ENCODE assay signal across 22 cellular contexts in genomic region chr12:56230449-56231183, GRCh38. TPM values are rescaled to one million over a fixed set of nuclear protein-coding genes. Genes with fewer than 3 reads are reported as not detected.
DNase-seq lines count a peak whose midpoint lies in the region; ATAC-seq and TF ChIP-seq lines count a peak whose summit lies in the region.
"Had no signal": no experiment of that assay in that cellular context is flagged by ENCODE, and none has a peak within 500 bp of the region (broad histone marks: within the 10 kb centered on the region; RNA-seq: fewer than 3 reads in every experiment).

No MANE protein-coding gene starts in this region.

- CTCF ChIA-PET in activated CD8-positive, alpha-beta T cell treated with anti-CD3 and anti-CD28 coated beads, Interleukin-2, amount 10 ng/mL, durations not matched to agents 7 days and 5 days (lab: Charles Lee), result interaction anchor here (1.3 kb wide), 1 partner anchor 183 kb away, joined by 3 read pairs; no protein-coding TSS in a partner anchor

- no peak overlapping the region for H3K9ac ChIP-seq in rectal smooth muscle tissue (ENCODE audit: low read length)
- H3K9ac ChIP-seq: parathyroid adenoma had no signal

- no peaks in the 10 kb centered on the region for H3K27me3 ChIP-seq in rectal smooth muscle tissue (ENCODE audit: control insufficient read depth, insufficient read depth, low read length)

- no peak overlapping the region for H3K27ac Mint-ChIP-seq in activated CD8-positive, alpha-beta T cell treated with anti-CD3 and anti-CD28 coated beads, Interleukin-2, amount 10 ng/mL, durations not matched to agents 7 days and 5 days
- H3K27ac Mint-ChIP-seq: activated T-helper 2 cell treated with anti-CD3 and anti-CD28 coated beads, Interferon-gamma antibody, Interleukin-2, Interleukin-4, amounts not matched to agents 10 μg/mL and 5 μg/mL and 100 μg/mL, durations not matched to agents 14 hours and 24 hours and 36 hours; B cell; T-helper 1 cell treated with Interleukin-12 subunit alpha and Interleukin-12 subunit beta and Interleukin-4 antibody, amounts not matched to agents 30 μg/mL and 1 μg/mL, for 36 hours had no signal

- DNase-seq in GM10266 (ENCODE audit: extremely low spot score) (peak; percentile 7), LoVo (ENCODE audit: low spot score) (peak; percentile 18), kidney tubule cell (ENCODE audit: low spot score) (peak; percentile 19), GM20000 (ENCODE audit: low spot score) (no peak)
- no peak for DNase-seq in activated CD8-positive, alpha-beta T cell treated with anti-CD3 and anti-CD28 coated beads, Interleukin-2, amount 10 ng/mL, durations not matched to agents 7 days and 5 days
- DNase-seq: DMS 273 treated with DMSO at 0.1 percent for 48 hours, kidney glomerular epithelial cell, NCI-H146, NCI-H446, SHP77 had no signal

- TF ChIP-seq CTCF in GM10266 (IDR thresholded peaks at IDR 0.05; ENCODE audit: control insufficient read depth, insufficient read depth, low read depth, missing control alignments) (no peak), GM20000 (IDR thresholded peaks at IDR 0.05; ENCODE audit: extremely low read depth, missing control alignments) (no peak)

- no peak for ATAC-seq in HG03520 (IDR thresholded peaks at IDR 0.05; ENCODE audit: unreplicated experiment)
- ATAC-seq in activated CD8-positive, alpha-beta T cell treated with anti-CD3 and anti-CD28 coated beads, Interleukin-2, amount 10 ng/mL, durations not matched to agents 7 days and 5 days, result no peak
- ATAC-seq: activated CD4-positive, CD25-positive, alpha-beta regulatory T cell treated with anti-CD3 and anti-CD28 coated beads, Interleukin-2, amount 50 U/mL, for 24 hours had no signal

- H3K4me3 ChIP-seq in rectal smooth muscle tissue (ENCODE audit: low read length), result peak overlapping the region; percentile 63
- H3K4me3 ChIP-seq: HAP-1, skin epidermis, thoracic aorta had no signal

- POLR2A ChIA-PET in activated CD8-positive, alpha-beta T cell treated with anti-CD3 and anti-CD28 coated beads, Interleukin-2, amount 10 ng/mL, durations not matched to agents 7 days and 5 days (lab: Charles Lee), result interaction anchor here (1.0 kb wide), 1 partner anchor 8 kb away, joined by 4 read pairs; the partner anchor contains the start of gene RNF41

- H3K27me3 Mint-ChIP-seq in activated CD8-positive, alpha-beta T cell treated with anti-CD3 and anti-CD28 coated beads, Interleukin-2, amount 10 ng/mL, durations not matched to agents 7 days and 5 days (ENCODE audit: low read depth), result no peaks in the 10 kb centered on the region
- H3K27me3 Mint-ChIP-seq: B cell; central memory CD8-positive, alpha-beta T cell had no signal

- H3K4me1 Mint-ChIP-seq in activated CD8-positive, alpha-beta T cell treated with anti-CD3 and anti-CD28 coated beads, Interleukin-2, amount 10 ng/mL, durations not matched to agents 7 days and 5 days (ENCODE audit: low read depth), result peaks cover 6% of the 10 kb centered on the region

- H3K36me3 ChIP-seq in rectal smooth muscle tissue (ENCODE audit: control insufficient read depth, insufficient read depth, low read length), result no peaks in the 10 kb centered on the region
- H3K36me3 ChIP-seq: thoracic aorta had no signal

- H3K4me3 Mint-ChIP-seq in activated CD8-positive, alpha-beta T cell treated with anti-CD3 and anti-CD28 coated beads, Interleukin-2, amount 10 ng/mL, durations not matched to agents 7 days and 5 days, result no peak overlapping the region
- H3K4me3 Mint-ChIP-seq: B cell; central memory CD8-positive, alpha-beta T cell; T-helper 1 cell treated with Interleukin-12 subunit alpha and Interleukin-12 subunit beta and Interleukin-4 antibody, amounts not matched to agents 30 μg/mL and 1 μg/mL, for 36 hours had no signal

- peaks cover 15% of the 10 kb centered on the region for H3K36me3 Mint-ChIP-seq in activated CD8-positive, alpha-beta T cell treated with anti-CD3 and anti-CD28 coated beads, Interleukin-2, amount 10 ng/mL, durations not matched to agents 7 days and 5 days (ENCODE audit: low read depth)

- no peaks in the 10 kb centered on the region for H3K9me3 Mint-ChIP-seq in activated CD8-positive, alpha-beta T cell treated with anti-CD3 and anti-CD28 coated beads, Interleukin-2, amount 10 ng/mL, durations not matched to agents 7 days and 5 days (ENCODE audit: insufficient read depth)
- H3K9me3 Mint-ChIP-seq: activated T-helper 2 cell treated with anti-CD3 and anti-CD28 coated beads, Interferon-gamma antibody, Interleukin-2, Interleukin-4, amounts not matched to agents 10 μg/mL and 5 μg/mL and 100 μg/mL, durations not matched to agents 14 hours and 24 hours and 36 hours; central memory CD8-positive, alpha-beta T cell; T-helper 1 cell treated with Interleukin-12 subunit alpha and Interleukin-12 subunit beta and Interleukin-4 antibody, amounts not matched to agents 30 μg/mL and 1 μg/mL, for 36 hours had no signal

- H3K4me1 ChIP-seq in rectal smooth muscle tissue (ENCODE audit: control insufficient read depth, insufficient read depth, low read length), result no peaks in the 10 kb centered on the region
- H3K4me1 ChIP-seq: HAP-1, parathyroid adenoma had no signal

- no peak overlapping the region for H3K27ac ChIP-seq in rectal smooth muscle tissue (ENCODE audit: low read depth, low read length)
- H3K27ac ChIP-seq: parathyroid adenoma, skin epidermis, thoracic aorta had no signal

RNA-seq across cellular contexts. Expression of gene SLC39A5, which starts 0.8 kb away (rescaled TPM):
- total RNA-seq in activated CD8-positive, alpha-beta T cell treated with anti-CD3 and anti-CD28 coated beads, Interleukin-2, amount 10 ng/mL, durations not matched to agents 7 days and 5 days, result under 1 TPM in 1 of 2 experiments, not detected in 1; 0.52 TPM
- total RNA-seq: M059J, thoracic aorta had no signal

RNA-seq across cellular contexts. Expression of gene NABP2, which starts 6.5 kb away (rescaled TPM):
- 10 to 100 TPM; 64.3 to 69.5 TPM for total RNA-seq in activated CD8-positive, alpha-beta T cell treated with anti-CD3 and anti-CD28 coated beads, Interleukin-2, amount 10 ng/mL, durations not matched to agents 7 days and 5 days

RNA-seq across cellular contexts. Expression of gene RNF41, which starts 8.9 kb away (rescaled TPM):
- 10 to 100 TPM; 27.9 to 32.9 TPM for total RNA-seq in activated CD8-positive, alpha-beta T cell treated with anti-CD3 and anti-CD28 coated beads, Interleukin-2, amount 10 ng/mL, durations not matched to agents 7 days and 5 days

RNA-seq across cellular contexts. Expression of gene ANKRD52, which starts 27.6 kb away (rescaled TPM):
- total RNA-seq in activated CD8-positive, alpha-beta T cell treated with anti-CD3 and anti-CD28 coated beads, Interleukin-2, amount 10 ng/mL, durations not matched to agents 7 days and 5 days, result 10 to 100 TPM; 54.5 to 55.0 TPM

RNA-seq across cellular contexts. Expression of gene COQ10A, which starts 36.1 kb away (rescaled TPM):
- 10 to 100 TPM; 19.6 to 19.7 TPM for total RNA-seq in activated CD8-positive, alpha-beta T cell treated with anti-CD3 and anti-CD28 coated beads, Interleukin-2, amount 10 ng/mL, durations not matched to agents 7 days and 5 days

Comparison
In these comparisons a context has a peak if more than half of its experiments do, and no peak if none do; other contexts are left out.
1. DNase-seq: peak in GM10266 (single experiment), LoVo (single experiment) and kidney tubule cell (single experiment); none in activated CD8-positive, alpha-beta T cell treated with anti-CD3 and anti-CD28 coated beads, Interleukin-2, amount 10 ng/mL, durations not matched to agents 7 days and 5 days (single experiment) and GM20000 (single experiment).